ENCODE assay signal across 1 cellular context in the genomic region with DNA sequence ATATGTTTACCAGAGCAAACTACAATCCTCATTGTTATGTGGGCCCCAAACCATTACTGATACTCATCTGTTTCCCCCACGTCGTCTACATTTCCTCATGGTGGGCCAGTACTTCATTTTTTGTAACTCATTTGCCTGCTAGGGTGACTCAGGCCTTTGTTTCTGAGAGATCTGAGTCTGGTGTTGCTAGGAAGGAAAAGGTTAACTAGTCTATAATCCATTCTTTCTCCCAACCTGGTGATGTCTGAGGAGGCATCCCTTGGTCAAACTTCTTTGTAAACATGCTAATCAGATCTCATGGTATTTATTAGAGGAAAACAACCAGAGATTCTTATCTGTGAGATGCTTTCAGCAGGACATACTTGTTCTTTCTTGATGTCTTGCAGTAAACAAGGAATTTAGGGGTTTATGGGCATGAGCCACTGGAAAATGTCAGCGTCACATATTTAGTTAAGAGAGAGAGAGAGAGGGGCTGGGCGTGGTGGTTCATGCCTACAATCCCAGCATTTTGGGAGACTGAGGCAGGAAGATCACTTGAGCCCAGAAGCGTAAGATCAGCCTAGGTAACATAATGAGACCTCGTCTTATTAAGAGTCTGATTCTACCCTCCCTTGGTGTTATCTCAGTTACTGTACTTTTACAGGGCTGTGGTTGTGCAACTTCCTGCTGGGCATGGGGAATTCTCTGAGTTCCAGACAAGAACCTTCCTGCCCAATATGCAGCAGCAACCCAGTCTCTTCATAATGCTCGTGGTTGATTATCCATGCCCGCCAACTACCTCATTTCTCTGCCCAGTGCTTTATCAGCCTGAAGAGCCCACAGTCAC.
TF ChIP-seq lines count a peak whose summit lies in the region.

No MANE protein-coding gene starts in this region.

TF ChIP-seq in H1, 55 proteins besides CTCF, POLR2A, EP300 and RAD21:
- 0 out of 2 replicates have a peak, but pooled peaks have one; percentile 51 for TF ChIP-seq TBP (IDR thresholded peaks at IDR 0.05; ENCODE audit: low read depth, low read length)
- no peak for TF ChIP-seq MAX (IDR thresholded peaks at IDR 0.05)
- 0 out of 2 replicates have a peak, but pooled peaks have one; percentile 6 for TF ChIP-seq CEBPB (IDR thresholded peaks at IDR 0.05; ENCODE audit: low read depth, low read length)
- peak; percentile 88 for TF ChIP-seq TAF7 (optimal IDR thresholded peaks at IDR 0.05; ENCODE audit: borderline replicate concordance, low read depth, low read length)
- TF ChIP-seq POLR2AphosphoS5 (IDR thresholded peaks at IDR 0.05; ENCODE audit: low read depth, low read length): 0 out of 2 replicates have a peak, but pooled peaks have one; percentile 42
- TF ChIP-seq TEAD4 (IDR thresholded peaks at IDR 0.05; ENCODE audit: low read depth, low read length): no peak
TF ChIP-seq in H1: peak in this region for 4.
